In genomic region chr9:131122158-131122557, GRCh38 we compare ENCODE assay signal across 19 cellular contexts. TPM values are rescaled to one million over a fixed set of nuclear protein-coding genes. Genes with fewer than 3 reads are reported as not detected.
"Had no signal": no experiment of that assay in that cellular context is flagged by ENCODE, and none has a peak within 500 bp of the region (broad histone marks: within the 10 kb centered on the region; RNA-seq: fewer than 3 reads in every experiment).

No MANE protein-coding gene starts in this region.

- DNase-seq: activated B cell treated with CpG ODN at 0.5 μM for 24 hours; activated CD4-positive, alpha-beta T cell treated with anti-CD3 and anti-CD28 coated beads, Interleukin-2, amount 50 U/mL, for 1 hour; activated T-cell treated with anti-CD3 and anti-CD28 coated beads for 4 hours; dorsolateral prefrontal cortex; esophagus squamous epithelium; immature natural killer cell; left lung; naive thymus-derived CD8-positive, alpha-beta T cell; nucleus accumbens; posterior cingulate gyrus; stimulated activated CD4-positive, alpha-beta T cell treated with anti-CD3 and anti-CD28 coated beads, Interleukin-15, amount 100 ng/mL, for 24 hours; stimulated activated CD4-positive, alpha-beta T cell treated with anti-CD3 and anti-CD28 coated beads, Interleukin-4, amount 100 ng/mL, for 1 hour; stimulated activated naive CD4-positive, alpha-beta T cell; tibial artery had no signal

- ATAC-seq: left lung; naive thymus-derived CD8-positive, alpha-beta T cell had no signal

- H3K4me3 ChIP-seq: adrenal gland, dorsolateral prefrontal cortex, esophagus squamous epithelium, left lung, right atrium auricular region, skin epidermis, tibial artery, vagina had no signal

- H3K4me3 Mint-ChIP-seq: activated B cell treated with CpG ODN at 0.5 μM for 24 hours; activated naive CD4-positive, alpha-beta T cell treated with anti-CD3 and anti-CD28 coated beads, Interleukin-2, amount 50 U/mL, for 24 hours had no signal

- H3K9me3 ChIP-seq: adrenal gland, esophagus squamous epithelium, left lung, right atrium auricular region, tibial artery, vagina had no signal

- H3K27me3 ChIP-seq: adrenal gland, dorsolateral prefrontal cortex, esophagus squamous epithelium, right atrium auricular region, tibial artery, vagina had no signal

- H3K9me3 Mint-ChIP-seq: activated B cell treated with CpG ODN at 0.5 μM for 24 hours; activated naive CD4-positive, alpha-beta T cell treated with anti-CD3 and anti-CD28 coated beads, Interleukin-2, amount 50 U/mL, for 24 hours; immature natural killer cell; naive thymus-derived CD8-positive, alpha-beta T cell had no signal

- H3K27me3 Mint-ChIP-seq: activated naive CD4-positive, alpha-beta T cell treated with anti-CD3 and anti-CD28 coated beads, Interleukin-2, amount 50 U/mL, for 24 hours had no signal

- H3K27ac Mint-ChIP-seq: activated B cell treated with CpG ODN at 0.5 μM for 24 hours; activated naive CD4-positive, alpha-beta T cell treated with anti-CD3 and anti-CD28 coated beads, Interleukin-2, amount 50 U/mL, for 24 hours had no signal

- H3K36me3 ChIP-seq: adrenal gland, left lung had no signal

- H3K36me3 Mint-ChIP-seq: activated naive CD4-positive, alpha-beta T cell treated with anti-CD3 and anti-CD28 coated beads, Interleukin-2, amount 50 U/mL, for 24 hours; immature natural killer cell had no signal

- H3K27ac ChIP-seq: adrenal gland, dorsolateral prefrontal cortex, esophagus squamous epithelium, left lung, right atrium auricular region, skin epidermis, tibial artery, vagina had no signal

RNA-seq across cellular contexts. Expression of gene AIF1L, which starts 25.8 kb away (rescaled TPM):
- total RNA-seq: activated B cell treated with CpG ODN at 0.5 μM for 24 hours; naive thymus-derived CD8-positive, alpha-beta T cell had no signal
- polyA plus RNA-seq: immature natural killer cell; naive thymus-derived CD8-positive, alpha-beta T cell had no signal
